In genomic region chr20:63739129-63740069, GRCh38 we compare ENCODE assay signal across 8 cellular contexts. TPM values are rescaled to one million over a fixed set of nuclear protein-coding genes. Genes with fewer than 3 reads are reported as not detected.
A peak's percentile ranks its signal among the peaks of the same experiment; 100 is the strongest.
DNase-seq lines count a peak whose midpoint lies in the region; ATAC-seq and TF ChIP-seq lines count a peak whose summit lies in the region.

A gene with protein sequence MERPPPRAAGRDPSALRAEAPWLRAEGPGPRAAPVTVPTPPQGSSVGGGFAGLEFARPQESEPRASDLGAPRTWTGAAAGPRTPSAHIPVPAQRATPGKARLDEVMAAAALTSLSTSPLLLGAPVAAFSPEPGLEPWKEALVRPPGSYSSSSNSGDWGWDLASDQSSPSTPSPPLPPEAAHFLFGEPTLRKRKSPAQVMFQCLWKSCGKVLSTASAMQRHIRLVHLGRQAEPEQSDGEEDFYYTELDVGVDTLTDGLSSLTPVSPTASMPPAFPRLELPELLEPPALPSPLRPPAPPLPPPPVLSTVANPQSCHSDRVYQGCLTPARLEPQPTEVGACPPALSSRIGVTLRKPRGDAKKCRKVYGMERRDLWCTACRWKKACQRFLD (plus strand): TSS chr20:63739776. CDS start chr20:63739913, 137 bp downstream.

- H3K27ac ChIP-seq in neutrophil (peak within 1 kb of the TSS; percentile 54), aorta (ENCODE audit: low read depth in 1 of 2, low read length in 2 of 2) (peak within 1 kb of the TSS; percentile 63 to 68)

- WGBS in aorta, 2 donors: 1% methylated on average over 48 to 136 of the region's 136 CpGs

- H3K36me3 Mint-ChIP-seq in IgD-negative memory B cell: no peaks in the 10 kb centered on the region
- H3K36me3 Mint-ChIP-seq in glutamatergic neuron (ENCODE audit: unreplicated experiment): no peaks in the 10 kb centered on the region

- no peak for TF ChIP-seq CTCF in GM20000 (IDR thresholded peaks at IDR 0.05; ENCODE audit: extremely low read depth, missing control alignments)
- no peak for TF ChIP-seq CTCF in glutamatergic neuron (IDR thresholded peaks at IDR 0.05; ENCODE audit: partially characterized antibody, unreplicated experiment)
- no peak for TF ChIP-seq CTCF in neutrophil (IDR thresholded peaks at IDR 0.05)

- H3K4me3 ChIP-seq in adipocyte (ENCODE audit: low read length): peak within 1 kb of the TSS; percentile 79
- H3K4me3 ChIP-seq in neutrophil (ENCODE audit: low read depth in 1 of 2, low read length in 1 of 2): peak within 1 kb of the TSS; percentile 58 to 65
- peak within 1 kb of the TSS; percentile 73 to 77 for H3K4me3 ChIP-seq in aorta (ENCODE audit: low read length in 2 of 2)

- H3K27ac Mint-ChIP-seq in IgD-negative memory B cell (no peak within 1 kb of the TSS), glutamatergic neuron (ENCODE audit: unreplicated experiment) (no peak within 1 kb of the TSS)

- H3K9ac ChIP-seq in adipocyte (ENCODE audit: low read length): peak within 1 kb of the TSS; percentile 91

- peaks cover 5 to 9% (median 7%) of the 10 kb centered on the region in 3 donors for H3K4me1 Mint-ChIP-seq in IgD-negative memory B cell
- H3K4me1 Mint-ChIP-seq in glutamatergic neuron (ENCODE audit: low read depth, unreplicated experiment): peaks cover 7% of the 10 kb centered on the region

- H3K4me3 Mint-ChIP-seq in IgD-negative memory B cell: peak within 1 kb of the TSS in 3 of 4 donors; percentile 64 to 86 (median 66)
- no peak within 1 kb of the TSS for H3K4me3 Mint-ChIP-seq in glutamatergic neuron (ENCODE audit: unreplicated experiment)

- H3K36me3 ChIP-seq in adipocyte (ENCODE audit: control insufficient read depth, insufficient read depth, low read length, severe bottlenecking): peaks cover 37% of the 10 kb centered on the region
- H3K36me3 ChIP-seq in neutrophil: peaks cover 47% of the 10 kb centered on the region
- H3K36me3 ChIP-seq in aorta (ENCODE audit: control insufficient read depth in 1 of 2, insufficient read depth in 2 of 2, low read length in 1 of 2): peaks cover 0 to 1% of the 10 kb centered on the region in 2 donors

- no peaks in the 10 kb centered on the region for H3K9me3 ChIP-seq in adipocyte (ENCODE audit: control insufficient read depth, low read length)
- no peaks in the 10 kb centered on the region for H3K9me3 ChIP-seq in neutrophil
- H3K9me3 ChIP-seq in aorta (ENCODE audit: control insufficient read depth, low read length): no peaks in the 10 kb centered on the region

- H3K27me3 ChIP-seq in adipocyte (replicated peaks; ENCODE audit: control insufficient read depth, insufficient read depth, low read length) (no peaks in the 10 kb centered on the region), neutrophil (peaks cover 40% of the 10 kb centered on the region), aorta (ENCODE audit: control insufficient read depth in 1 of 2, insufficient read depth in 2 of 2, low read length in 1 of 2) (no peaks in the 10 kb centered on the region)

- intact Hi-C loops in aorta (cut with DNase I): loop anchor here in 1 of 2 donors (2.0 kb wide), 1 partner anchor 113 kb away; the partner anchor contains the start of gene GMEB2

- DNase-seq in COLO668 (lab: John Stamatoyannopoulos, UW; ENCODE audit: unreplicated experiment): peak; percentile 86
- peak; percentile 99 for DNase-seq in GM20000 (ENCODE audit: low spot score)
- peak; percentile 73 for DNase-seq in SK-N-DZ (ENCODE audit: low spot score)
- peak; percentile 95 for DNase-seq in adipocyte (ENCODE audit: low read depth)
- peak; percentile 76 for DNase-seq in glutamatergic neuron
- peak; percentile 87 to 93 for DNase-seq in aorta

- peaks cover 18% of the 10 kb centered on the region for H3K4me1 ChIP-seq in adipocyte (ENCODE audit: control insufficient read depth, insufficient read depth, low read length)
- H3K4me1 ChIP-seq in neutrophil (ENCODE audit: control insufficient read depth in 1 of 2, insufficient read depth in 1 of 2, low read depth in 1 of 2, low read length in 1 of 2): peaks cover 26 to 37% of the 10 kb centered on the region in 2 experiments
- no peaks in the 10 kb centered on the region for H3K4me1 ChIP-seq in aorta (ENCODE audit: control insufficient read depth in 1 of 2, insufficient read depth in 2 of 2, low read length in 2 of 2)

- H3K27me3 Mint-ChIP-seq in IgD-negative memory B cell (no peaks in the 10 kb centered on the region), glutamatergic neuron (ENCODE audit: unreplicated experiment) (peaks cover 9% of the 10 kb centered on the region)

- H3K9me3 Mint-ChIP-seq in IgD-negative memory B cell (no peaks in the 10 kb centered on the region), glutamatergic neuron (ENCODE audit: unreplicated experiment) (peaks cover 5% of the 10 kb centered on the region)

- peak; percentile 74 for ATAC-seq in aorta (ENCODE audit: low FRiP score)

RNA-seq across cellular contexts. Expression of the gene that starts here (rescaled TPM):
- polyA plus RNA-seq in IgD-negative memory B cell (2.0 TPM), aorta (10 to 100 TPM; 24.7 to 86.7 TPM)
- 50.4 and 67.1 TPM in 2 replicates for polyA plus RNA-seq in SK-N-DZ (2014; cell fraction: cytosol; rRNA removed)
- polyA plus RNA-seq in SK-N-DZ (2014; cell fraction: nucleus; rRNA removed): 316 and 353 TPM in 2 replicates
- total RNA-seq in glutamatergic neuron (ENCODE audit: unreplicated experiment) (47.9 TPM), aorta (10 to 100 TPM; 49.9 to 72.4 TPM)

Comparison
In these comparisons a context has a peak if more than half of its experiments do, and no peak if none do; other contexts are left out.
1. Peak in every context shown above with its lines: DNase-seq, ATAC-seq, H3K4me3 ChIP-seq and H3K27ac ChIP-seq.